23 cellular contexts compared by ENCODE assay signal in the genomic region with DNA sequence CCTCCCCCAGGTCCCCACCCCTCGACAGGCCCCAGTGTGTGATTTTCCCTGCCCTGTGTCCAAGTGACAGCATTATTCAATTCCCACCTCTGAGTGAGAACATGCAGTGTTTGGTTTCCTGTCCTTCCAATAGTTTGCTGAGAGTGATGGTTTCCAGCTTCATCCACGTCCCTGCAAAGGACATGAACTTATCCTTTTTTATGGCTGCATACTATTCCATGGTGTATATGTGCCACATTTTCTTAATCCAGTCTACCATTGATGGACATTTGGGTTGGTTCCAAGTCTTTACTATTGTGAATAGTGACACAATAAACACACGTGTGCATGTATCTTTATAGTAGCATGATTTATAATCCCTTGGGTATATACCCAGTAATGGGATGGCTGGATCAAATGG. TPM values are rescaled to one million over a fixed set of nuclear protein-coding genes. Genes with fewer than 3 reads are reported as not detected.
"Had no signal": no experiment of that assay in that cellular context is flagged by ENCODE, and none has a peak within 500 bp of the region (broad histone marks: within the 10 kb centered on the region; RNA-seq: fewer than 3 reads in every experiment).

No MANE protein-coding gene starts in this region.

RNA-seq across cellular contexts. Expression of a gene that starts 47.2 kb away (rescaled TPM):
- total RNA-seq: naive thymus-derived CD8-positive, alpha-beta T cell; natural killer cell; natural killer cell treated with Interleukin-12 subunit alpha and Interleukin-12 subunit beta and Interleukin-15 and Interleukin-18, amount 100 ng/mL, for 72 hours; neural crest cell; osteoblast; osteocyte; ovary; pancreas; posterior vena cava; progenitor cell of endocrine pancreas; psoas muscle; pulmonary artery endothelial cell; renal cortical epithelial cell; right atrium auricular region; right cardiac atrium; right lobe of liver; sciatic nerve; sigmoid colon; skeletal muscle tissue; smooth muscle cell; spleen had no signal
- polyA plus RNA-seq: naive thymus-derived CD8-positive, alpha-beta T cell; neural cell; ovary; psoas muscle; right cardiac atrium; sigmoid colon; small intestine; smooth muscle cell; spleen had no signal
